15 cellular contexts compared by ENCODE assay signal in the genomic region with DNA sequence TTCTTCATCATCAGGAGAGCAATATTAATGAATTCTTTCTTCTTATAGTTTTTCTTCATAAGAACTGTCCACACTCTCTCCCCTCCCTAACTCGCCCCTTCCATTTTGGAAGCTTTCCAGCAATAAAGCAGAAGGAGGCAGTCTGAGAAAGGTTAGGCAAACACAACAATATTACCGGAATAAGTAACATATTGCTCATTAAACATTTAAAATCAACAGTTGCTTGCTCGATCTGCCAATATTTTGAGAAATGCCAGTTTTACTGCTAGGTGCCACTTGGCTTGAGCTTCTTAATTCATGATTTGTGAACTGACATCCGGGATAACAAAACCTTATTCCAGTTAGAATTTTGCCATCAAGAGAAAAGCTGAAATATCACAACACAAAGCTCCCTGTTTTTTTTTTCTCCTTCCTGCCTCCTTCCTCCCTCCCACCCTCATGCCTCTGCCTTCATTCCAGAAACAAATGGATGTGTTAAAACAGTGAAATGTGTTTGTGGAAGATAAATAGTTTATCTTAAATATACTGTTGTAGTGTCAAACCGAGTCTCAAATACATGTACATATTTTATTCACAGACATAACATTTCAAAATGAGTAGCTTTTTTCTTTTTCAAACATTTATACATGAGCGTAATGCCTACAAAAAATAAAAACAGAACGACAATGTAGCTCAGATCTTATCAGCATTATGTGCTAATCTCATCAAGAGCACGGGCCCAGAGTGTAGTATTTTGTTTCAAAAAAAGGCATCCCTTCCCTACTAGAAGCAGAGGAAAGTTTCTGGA.
A peak's percentile ranks its signal among the peaks of the same experiment; 100 is the strongest.
DNase-seq lines count a peak whose midpoint lies in the region; ATAC-seq and TF ChIP-seq lines count a peak whose summit lies in the region.
"Had no signal": no experiment of that assay in that cellular context is flagged by ENCODE, and none has a peak within 500 bp of the region (broad histone marks: within the 10 kb centered on the region; RNA-seq: fewer than 3 reads in every experiment).

No MANE protein-coding gene starts in this region.

- TF ChIP-seq CTCF in Loucy (conservative IDR thresholded peaks at IDR 0.05; ENCODE audit: low read length) (no peak), glutamatergic neuron (IDR thresholded peaks at IDR 0.05; ENCODE audit: partially characterized antibody, unreplicated experiment) (no peak), stomach (IDR thresholded peaks at IDR 0.05) (no peak), Calu3 (IDR thresholded peaks at IDR 0.05; ENCODE audit: unreplicated experiment) (no peak)
- TF ChIP-seq CTCF in CD8-positive, alpha-beta T cell (IDR thresholded peaks at IDR 0.05), result no peak

- H3K9me3 ChIP-seq in Loucy (ENCODE audit: insufficient read depth, low read depth, low read length) (no peaks in the 10 kb centered on the region), stomach (no peaks in the 10 kb centered on the region)
- no peaks in the 10 kb centered on the region for H3K9me3 ChIP-seq in CD8-positive, alpha-beta T cell (ENCODE audit: low read length)

- H3K4me1 ChIP-seq in Loucy (ENCODE audit: insufficient read depth, low read length, poor library complexity, severe bottlenecking), result no peaks in the 10 kb centered on the region
- peaks cover 0 to 11% (median 0%) of the 10 kb centered on the region in 4 donors for H3K4me1 ChIP-seq in stomach
- H3K4me1 ChIP-seq in CD8-positive, alpha-beta T cell (ENCODE audit: insufficient read depth, low read length), result no peaks in the 10 kb centered on the region

- H3F3A ChIP-seq in Loucy (ENCODE audit: low read depth), result no peaks in the 10 kb centered on the region

- intact Hi-C loops in stomach (cut with DNase I; ENCODE audit: low total_unique reads) (no loop called here), Calu3 (cut with micrococcal nuclease; ENCODE audit: unreplicated experiment) (no loop called here)
- intact Hi-C loops in CD8-positive, alpha-beta T cell (cut with DNase I, micrococcal nuclease), result no loop called here

- H3K4me3 ChIP-seq in Loucy (ENCODE audit: low read length, poor library complexity, severe bottlenecking), result no peak overlapping the region
- peak overlapping the region in 3 of 4 donors; percentile 7 to 17 (median 15) for H3K4me3 ChIP-seq in stomach
- no peak overlapping the region for H3K4me3 ChIP-seq in CD8-positive, alpha-beta T cell (ENCODE audit: low read depth, low read length)

- no peaks in the 10 kb centered on the region for H4K20me1 ChIP-seq in Loucy (ENCODE audit: insufficient read depth, low read length, poor library complexity, severe bottlenecking)

- no peak overlapping the region for H3K9ac ChIP-seq in Loucy (ENCODE audit: low read depth, low read length, poor library complexity, severe bottlenecking)

- POLR2A ChIA-PET in CD8-positive, alpha-beta T cell (lab: Charles Lee), result no interaction called here

- H3K36me3 Mint-ChIP-seq in glutamatergic neuron (ENCODE audit: unreplicated experiment) (no peaks in the 10 kb centered on the region), Calu3 (ENCODE audit: insufficient read depth, unreplicated experiment) (no peaks in the 10 kb centered on the region)
- H3K36me3 Mint-ChIP-seq in CD8-positive, alpha-beta T cell, result no peaks in the 10 kb centered on the region
- H3K36me3 Mint-ChIP-seq: CD4-positive, alpha-beta memory T cell had no signal

- H3K27me3 ChIP-seq in Loucy (ENCODE audit: insufficient read depth, low read length, poor library complexity, severe bottlenecking), result no peaks in the 10 kb centered on the region
- no peaks in the 10 kb centered on the region for H3K27me3 ChIP-seq in stomach
- no peaks in the 10 kb centered on the region for H3K27me3 ChIP-seq in CD8-positive, alpha-beta T cell (ENCODE audit: insufficient read depth, low read length)

- no peaks in the 10 kb centered on the region for H3K79me2 ChIP-seq in Loucy (ENCODE audit: insufficient read depth, low read length)

- no peaks in the 10 kb centered on the region for H3K9me2 ChIP-seq in Loucy (replicated peaks; ENCODE audit: low read depth, low read length)

- no peak for TF ChIP-seq POLR2A in stomach (IDR thresholded peaks at IDR 0.05)

- CTCF ChIA-PET in CD8-positive, alpha-beta T cell (lab: Charles Lee), result no interaction called here
- CTCF ChIA-PET in Calu3 (lab: Charles Lee), result no interaction called here

- 7 to 10% (median 7%) methylated on average over 8 of the region's 8 CpGs for WGBS in stomach, 5 donors

- H3K9me3 Mint-ChIP-seq in glutamatergic neuron (ENCODE audit: unreplicated experiment), result no peaks in the 10 kb centered on the region
- no peaks in the 10 kb centered on the region for H3K9me3 Mint-ChIP-seq in CD8-positive, alpha-beta T cell
- no peaks in the 10 kb centered on the region for H3K9me3 Mint-ChIP-seq in Calu3 (ENCODE audit: low read depth, unreplicated experiment)
- H3K9me3 Mint-ChIP-seq: activated T-cell treated with anti-CD3 and anti-CD28 coated beads, Interleukin-2, amount 50 U/mL, for 24 hours; CD4-positive, alpha-beta memory T cell; T-helper 1 cell treated with Interleukin-12 subunit alpha and Interleukin-12 subunit beta and Interleukin-4 antibody, amounts not matched to agents 30 μg/mL and 1 μg/mL, for 36 hours had no signal

- TF ChIP-seq EP300 in stomach (IDR thresholded peaks at IDR 0.05), result no peak

- H3K36me3 ChIP-seq in Loucy (ENCODE audit: insufficient read depth, low read length), result no peaks in the 10 kb centered on the region
- no peaks in the 10 kb centered on the region for H3K36me3 ChIP-seq in stomach
- H3K36me3 ChIP-seq in CD8-positive, alpha-beta T cell (ENCODE audit: insufficient read depth, low read length), result no peaks in the 10 kb centered on the region

- peaks cover 5% of the 10 kb centered on the region for H3K27me3 Mint-ChIP-seq in glutamatergic neuron (ENCODE audit: unreplicated experiment)
- peaks cover 2% of the 10 kb centered on the region for H3K27me3 Mint-ChIP-seq in CD8-positive, alpha-beta T cell (ENCODE audit: low read depth)
- no peaks in the 10 kb centered on the region for H3K27me3 Mint-ChIP-seq in Calu3 (ENCODE audit: unreplicated experiment)

- no peak overlapping the region for H3K4me3 Mint-ChIP-seq in glutamatergic neuron (ENCODE audit: unreplicated experiment)
- no peak overlapping the region for H3K4me3 Mint-ChIP-seq in CD8-positive, alpha-beta T cell
- no peak overlapping the region for H3K4me3 Mint-ChIP-seq in Calu3 (ENCODE audit: low read depth, unreplicated experiment)
- H3K4me3 Mint-ChIP-seq: activated T-cell treated with anti-CD3 and anti-CD28 coated beads, Interleukin-2, amount 50 U/mL, for 24 hours; T-helper 1 cell treated with Interleukin-12 subunit alpha and Interleukin-12 subunit beta and Interleukin-4 antibody, amounts not matched to agents 30 μg/mL and 1 μg/mL, for 36 hours had no signal

- H3K4me2 ChIP-seq in Loucy (ENCODE audit: low read depth, low read length, poor library complexity, severe bottlenecking), result peak overlapping the region; percentile 16

- no peak for ATAC-seq in HG03521 (IDR thresholded peaks at IDR 0.05; ENCODE audit: unreplicated experiment)
- ATAC-seq in CD8-positive, alpha-beta T cell, result no peak

- H3K4me1 Mint-ChIP-seq in glutamatergic neuron (ENCODE audit: low read depth, unreplicated experiment), result peaks cover 25% of the 10 kb centered on the region
- peaks cover 8% of the 10 kb centered on the region for H3K4me1 Mint-ChIP-seq in CD8-positive, alpha-beta T cell (ENCODE audit: low read depth)
- H3K4me1 Mint-ChIP-seq in Calu3 (ENCODE audit: low read depth, unreplicated experiment), result peaks cover 10% of the 10 kb centered on the region

- no TSS peak for BruUV-seq in Calu3 (replicated peaks; lab: Mats Ljungman, UMichigan)

- H3K27ac Mint-ChIP-seq in glutamatergic neuron (ENCODE audit: unreplicated experiment) (peak overlapping the region; percentile 31), Calu3 (ENCODE audit: unreplicated experiment) (no peak overlapping the region)
- no peak overlapping the region for H3K27ac Mint-ChIP-seq in CD8-positive, alpha-beta T cell
- H3K27ac Mint-ChIP-seq: activated T-cell treated with anti-CD3 and anti-CD28 coated beads, Interleukin-2, amount 50 U/mL, for 24 hours; CD4-positive, alpha-beta memory T cell; T-helper 1 cell treated with Interleukin-12 subunit alpha and Interleukin-12 subunit beta and Interleukin-4 antibody, amounts not matched to agents 30 μg/mL and 1 μg/mL, for 36 hours had no signal

- peak overlapping the region in 3 of 5 donors; percentile 10 to 25 (median 25) for H3K27ac ChIP-seq in stomach
- H3K27ac ChIP-seq in CD8-positive, alpha-beta T cell (ENCODE audit: low read depth, low read length), result no peak overlapping the region

- no peak overlapping the region for H2AFZ ChIP-seq in Loucy (ENCODE audit: low read length)

- DNase-seq in SK-N-DZ (ENCODE audit: low spot score), result peak; percentile 45
- no peak for DNase-seq in glutamatergic neuron
- DNase-seq in stomach, result no peak
- no peak for DNase-seq in CD8-positive, alpha-beta T cell
- DNase-seq in amniotic stem cell (lab: John Stamatoyannopoulos, UW), result no peak
- DNase-seq in Calu3, result no peak
- DNase-seq: activated CD4-positive, alpha-beta T cell treated with anti-CD3 and anti-CD28 coated beads for 4 hours; activated T-cell treated with anti-CD3 and anti-CD28 coated beads, Interleukin-2, amount 50 U/mL, for 24 hours; aorta; CD4-positive, alpha-beta memory T cell; NCI-H2029 treated with DMSO at 0.1 percent for 48 hours; retina had no signal

Comparison
In these comparisons a context has a peak if more than half of its experiments do, and no peak if none do; other contexts are left out.
1. H3K4me3 ChIP-seq: peak in stomach (3 of 4); none in Loucy (single experiment) and CD8-positive, alpha-beta T cell (single experiment).